ENCODE assay signal across 8 cellular contexts in the genomic region with DNA sequence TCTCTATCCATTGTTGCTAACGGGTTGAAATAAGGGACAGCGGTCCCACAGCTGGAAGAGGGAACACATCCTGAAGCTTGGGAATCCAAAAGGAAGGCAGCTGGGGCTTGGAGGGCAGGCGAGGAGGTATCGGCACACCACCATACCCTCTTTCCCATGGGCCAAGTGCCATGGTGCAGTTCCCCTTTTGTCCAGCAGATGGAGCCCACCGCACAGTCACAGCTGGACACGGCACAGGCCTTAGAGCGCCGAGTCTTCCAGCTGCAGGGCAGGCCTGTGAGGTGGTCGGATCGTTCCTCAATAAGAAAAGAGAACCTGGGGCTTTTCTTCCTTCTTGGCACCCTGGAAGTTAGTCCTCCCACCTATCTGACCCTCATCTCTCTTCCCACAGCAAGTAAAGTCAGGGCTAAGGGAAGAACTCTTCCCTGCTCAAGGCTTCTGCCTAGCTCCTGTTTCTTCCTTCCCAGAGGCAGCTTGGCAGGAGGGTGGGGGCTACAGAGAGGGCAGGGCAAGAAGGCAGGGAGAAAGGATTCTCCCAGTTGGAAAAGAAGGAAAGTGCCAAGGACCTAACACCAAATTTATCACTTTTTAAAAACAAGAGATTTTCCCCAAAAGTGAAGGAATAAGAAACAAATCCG. TPM values are rescaled to one million over a fixed set of nuclear protein-coding genes. Genes with fewer than 3 reads are reported as not detected.
A peak's percentile ranks its signal among the peaks of the same experiment; 100 is the strongest.
DNase-seq lines count a peak whose midpoint lies in the region; ATAC-seq, FAIRE-seq and TF ChIP-seq lines count a peak whose summit lies in the region.

No MANE protein-coding gene starts in this region.

- no peak overlapping the region for H3K4me3 ChIP-seq in A549
- H3K4me3 ChIP-seq in left lung, result no peak overlapping the region

- peak; percentile 84 for TF ChIP-seq CTCF in A549 (IDR thresholded peaks at IDR 0.05)
- peak; percentile 100 for TF ChIP-seq CTCF in GM13976 (IDR thresholded peaks at IDR 0.05; ENCODE audit: borderline replicate concordance, control extremely low read depth, extremely low read depth, insufficient read depth, missing control alignments)
- TF ChIP-seq CTCF in left lung (IDR thresholded peaks at IDR 0.05), result peak; percentile 100

- intact Hi-C loops in left lung (cut with DNase I), result no loop called here

- no peaks in the 10 kb centered on the region for H3K9me3 ChIP-seq in A549
- H3K9me3 ChIP-seq in left lung, result no peaks in the 10 kb centered on the region

- POLR2A ChIA-PET in A549 (lab: Yijun Ruan, JAX), result no interaction called here

- TF ChIP-seq POLR2A in A549 (IDR thresholded peaks at IDR 0.05; ENCODE audit: low read length), result no peak; the same call in 1 of the 2 replicates

- peak overlapping the region; percentile 39; the same call in 2 of the 3 replicates for H3K4me2 ChIP-seq in A549

- TF ChIP-seq EP300 in A549 (IDR thresholded peaks at IDR 0.05), result no peak

- peak; percentile 23 for FAIRE-seq in A549 (lab: Jason Lieb, UNC)

- DNase-seq in A549 (ENCODE audit: low read depth in 1 of 2, low spot score in 1 of 2) (peak; percentile 76 to 85), GM13976 (ENCODE audit: low spot score) (peak; percentile 87), NCI-H146 treated with DMSO at 0.1 percent for 48 hours (lab: John Stamatoyannopoulos, UW; ENCODE audit: unreplicated experiment) (peak; percentile 30), cerebellar cortex (ENCODE audit: low spot score) (peak; percentile 71), left lung (peak; percentile 73 to 92)
- DNase-seq in activated CD4-positive, CD25-positive, alpha-beta regulatory T cell treated with anti-CD3 and anti-CD28 coated beads, Interleukin-2, amount 50 U/mL, for 16 hours (ENCODE audit: low read depth, low spot score), result peak; percentile 71
- peak; percentile 76 to 85 for DNase-seq in stimulated activated CD4-positive, alpha-beta T cell treated with anti-CD3 and anti-CD28 coated beads, Interleukin-4, amount 100 ng/mL, for 48 hours (ENCODE audit: low read depth in 2 of 2)

- peaks cover 0 to 22% of the 10 kb centered on the region in 2 donors for H3K36me3 ChIP-seq in left lung

- WGBS in A549 (ENCODE audit: missing lambda C conversion rate), result 12% methylated on average over 11 of the region's 11 CpGs

- in situ Hi-C loops in GM13976 (cut with MboI; ENCODE audit: low sequenced_read_pairs, unreplicated experiment), result no loop called here

- no peaks in the 10 kb centered on the region for H3K4me1 ChIP-seq in A549
- H3K4me1 ChIP-seq in left lung, result peaks cover 0 to 7% of the 10 kb centered on the region in 2 donors

- TF ChIP-seq RAD21 in A549 (conservative IDR thresholded peaks at IDR 0.05 in 1 of 2, IDR thresholded peaks at IDR 0.05 in 1 of 2), result peak; percentile 69 to 76

- H3K27ac ChIP-seq in A549, result peak overlapping the region in 1 of 2 experiments; percentile 55; a peak in 1 of 6 replicates
- no peak overlapping the region for H3K27ac ChIP-seq in left lung

- ATAC-seq in A549 (peak; percentile 88 to 98), HG02798 (IDR thresholded peaks at IDR 0.05; ENCODE audit: poor library complexity, unreplicated experiment) (peak; percentile 97), left lung (peak; percentile 99)

- CTCF ChIA-PET in A549 (lab: Yijun Ruan, JAX), result interaction anchor here (0.6 to 10.0 kb wide), 34 partner anchors 7 to 492 kb away, joined by 3 to 100 read pairs (median 3); a partner anchor contains a TSS

- peaks cover 0 to 18% of the 10 kb centered on the region in 2 donors for H3K27me3 ChIP-seq in left lung

TF ChIP-seq in A549, 52 proteins besides CTCF, POLR2A, EP300 and RAD21:
- TF ChIP-seq SMC3 (IDR thresholded peaks at IDR 0.05) (peak; percentile 50), HOXB13 (CRISPR knock-in tag; IDR thresholded peaks at IDR 0.05; ENCODE audit: low read depth) (no peak), CHD4 (IDR thresholded peaks at IDR 0.05; ENCODE audit: borderline replicate concordance) (no peak), NR3C1 (IDR thresholded peaks at IDR 0.05) (no peak)
- TF ChIP-seq, protein P1, sequence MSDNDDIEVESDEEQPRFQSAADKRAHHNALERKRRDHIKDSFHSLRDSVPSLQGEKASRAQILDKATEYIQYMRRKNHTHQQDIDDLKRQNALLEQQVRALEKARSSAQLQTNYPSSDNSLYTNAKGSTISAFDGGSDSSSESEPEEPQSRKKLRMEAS (IDR thresholded peaks at IDR 0.05), result no peak
- TF ChIP-seq, protein P2, sequence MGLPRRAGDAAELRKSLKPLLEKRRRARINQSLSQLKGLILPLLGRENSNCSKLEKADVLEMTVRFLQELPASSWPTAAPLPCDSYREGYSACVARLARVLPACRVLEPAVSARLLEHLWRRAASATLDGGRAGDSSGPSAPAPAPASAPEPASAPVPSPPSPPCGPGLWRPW (IDR thresholded peaks at IDR 0.05), result no peak

RNA-seq across cellular contexts. Expression of a gene that starts 8.6 kb away (rescaled TPM):
- polyA plus RNA-seq in A549 (2011; rRNA removed), result not detected in 2 replicates
- polyA plus RNA-seq in A549 (2012; cell fraction: cytosol; rRNA removed), result 0.01 and 0.03 TPM in 2 replicates
- polyA plus RNA-seq in A549 (2012; cell fraction: nucleus; rRNA removed), result not detected in 2 replicates
- 0.09 TPM in 1 of 3 replicates, not detected in the others for polyA plus RNA-seq in A549 (2017; fragmentation: RNase III; extraction: RNeasy Plus Mini Kit Qiagen cat#74134 plus additional on column Dnase treatment)
- 0.10 TPM in 1 of 2 replicates, not detected in the other for polyA minus RNA-seq in A549 (2011; rRNA and poly(A)+ RNA removed)
- under 1 TPM; 0.18 to 0.26 TPM for total RNA-seq in left lung

RNA-seq across cellular contexts. Expression of a gene that starts 30.4 kb away (rescaled TPM):
- 0.08 TPM in 1 of 2 replicates, not detected in the other for polyA plus RNA-seq in A549 (2011; rRNA removed)
- polyA plus RNA-seq in A549 (2012; cell fraction: cytosol; rRNA removed), result 0.03 TPM in 2 replicates
- 0.05 and 0.07 TPM in 2 replicates for polyA plus RNA-seq in A549 (2012; cell fraction: nucleus; rRNA removed)
- 0.04 to 0.05 TPM in 2 of 3 replicates, not detected in the other for polyA plus RNA-seq in A549 (2017; fragmentation: RNase III; extraction: RNeasy Plus Mini Kit Qiagen cat#74134 plus additional on column Dnase treatment)
- polyA minus RNA-seq in A549 (2011; rRNA and poly(A)+ RNA removed), result 0.25 TPM in 1 of 2 replicates, not detected in the other
- 1 to 10 TPM; 2.1 to 8.1 TPM for total RNA-seq in left lung

RNA-seq across cellular contexts. Expression of a gene that starts 54.9 kb away (rescaled TPM):
- polyA plus RNA-seq in A549 (2011; rRNA removed) (not detected in 2 replicates), A549 (2017; fragmentation: RNase III; extraction: RNeasy Plus Mini Kit Qiagen cat#74134 plus additional on column Dnase treatment) (not detected in 3 replicates)
- polyA plus RNA-seq in A549 (2012; cell fraction: cytosol; rRNA removed), result not detected in 2 replicates
- not detected in 2 replicates for polyA plus RNA-seq in A549 (2012; cell fraction: nucleus; rRNA removed)
- polyA minus RNA-seq in A549 (2011; rRNA and poly(A)+ RNA removed), result not detected in 2 replicates
- total RNA-seq in left lung, result not detected

Comparison
In these comparisons a context has a peak if more than half of its experiments do, and no peak if none do; other contexts are left out.
1. DNase-seq: peak in every context shown above with its lines; median percentile 87 in GM13976; 82 in left lung; 80 in A549; 80 in stimulated activated CD4-positive, alpha-beta T cell treated with anti-CD3 and anti-CD28 coated beads, Interleukin-4, amount 100 ng/mL, for 48 hours; 71 in activated CD4-positive, CD25-positive, alpha-beta regulatory T cell treated with anti-CD3 and anti-CD28 coated beads, Interleukin-2, amount 50 U/mL, for 16 hours; 71 in cerebellar cortex; 30 in NCI-H146 treated with DMSO at 0.1 percent for 48 hours.